ENCODE assay signal across 8 cellular contexts in the genomic region with DNA sequence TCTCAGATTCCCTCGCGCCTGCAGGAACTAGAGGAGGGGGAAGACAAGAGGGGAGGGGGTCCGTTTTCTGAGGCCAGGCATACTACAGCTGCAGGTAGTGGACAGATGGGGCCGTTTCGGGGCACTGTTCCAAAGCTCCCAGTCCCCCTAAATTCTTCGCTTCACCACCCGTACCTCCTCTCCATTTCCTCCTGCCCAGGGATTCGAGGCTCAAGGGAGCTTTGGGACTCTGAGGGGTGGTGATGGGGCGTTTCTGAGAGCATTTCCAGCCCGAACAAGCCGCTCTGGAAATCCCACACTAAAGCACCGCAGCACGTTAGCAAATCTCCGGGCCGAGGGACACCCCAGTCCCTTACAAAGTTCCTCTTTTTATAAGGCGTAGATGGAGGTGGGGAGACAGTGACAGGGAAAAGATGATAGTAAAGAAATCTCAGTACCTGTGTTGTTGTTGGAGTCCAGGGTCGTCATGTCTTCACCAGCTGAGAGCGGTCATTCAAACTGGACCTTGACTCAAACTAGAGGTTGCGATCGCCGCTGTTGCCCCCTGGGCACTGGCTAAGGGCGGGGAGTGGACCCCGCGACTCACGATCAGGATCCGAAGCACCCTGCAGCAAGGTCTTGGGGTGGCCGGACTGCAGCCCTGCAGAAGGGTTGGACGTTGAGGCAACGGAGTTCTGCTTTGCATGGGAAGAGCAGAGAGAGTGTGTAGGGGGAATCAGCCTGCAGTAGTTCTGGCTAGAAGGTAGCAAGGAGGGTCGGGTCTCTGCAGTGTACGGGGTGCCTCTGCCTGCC.
DNase-seq lines count a peak whose midpoint lies in the region; ATAC-seq and TF ChIP-seq lines count a peak whose summit lies in the region.

No MANE protein-coding gene starts in this region.

- H3K9ac ChIP-seq in Loucy (ENCODE audit: low read depth, low read length, poor library complexity, severe bottlenecking): peak overlapping the region; percentile 66

- no peaks in the 10 kb centered on the region for H3K27me3 Mint-ChIP-seq in memory B cell

- no peaks in the 10 kb centered on the region for H3F3A ChIP-seq in Loucy (ENCODE audit: low read depth)

- no peaks in the 10 kb centered on the region for H3K9me3 ChIP-seq in Loucy (ENCODE audit: insufficient read depth, low read depth, low read length)

- no peaks in the 10 kb centered on the region for H3K9me2 ChIP-seq in Loucy (replicated peaks; ENCODE audit: low read depth, low read length)

- H3K36me3 ChIP-seq in Loucy (ENCODE audit: insufficient read depth, low read length): no peaks in the 10 kb centered on the region; the same call in 1 of the 2 replicates

- H3K4me1 Mint-ChIP-seq in memory B cell: peaks cover 61% of the 10 kb centered on the region

- H3K79me2 ChIP-seq in Loucy (ENCODE audit: insufficient read depth, low read length): peaks cover 11% of the 10 kb centered on the region; the same call in 1 of the 2 replicates

- peaks cover 7% of the 10 kb centered on the region for H4K20me1 ChIP-seq in Loucy (ENCODE audit: insufficient read depth, low read length, poor library complexity, severe bottlenecking)

- TF ChIP-seq CTCF in Loucy (conservative IDR thresholded peaks at IDR 0.05; ENCODE audit: low read length) (no peak), cardiac fibroblast (IDR thresholded peaks at IDR 0.05; ENCODE audit: low read depth, low read length) (no peak)

- ATAC-seq in memory B cell (ENCODE audit: low read depth) (no peak), HG03565 (IDR thresholded peaks at IDR 0.05; ENCODE audit: unreplicated experiment) (no peak)

- H3K4me1 ChIP-seq in Loucy (ENCODE audit: insufficient read depth, low read length, poor library complexity, severe bottlenecking): peaks cover 66% of the 10 kb centered on the region

- H3K4me3 ChIP-seq in Loucy (ENCODE audit: low read length, poor library complexity, severe bottlenecking) (peak overlapping the region; percentile 80), cardiac fibroblast (replicated peaks in 1 of 2; ENCODE audit: low read depth in 2 of 2, low read length in 2 of 2) (peak overlapping the region; percentile 64 to 87)

- H3K9me3 Mint-ChIP-seq in memory B cell: no peaks in the 10 kb centered on the region

- H3K36me3 Mint-ChIP-seq in memory B cell: peaks cover 13% of the 10 kb centered on the region

- peak overlapping the region; percentile 96 for H3K27ac Mint-ChIP-seq in memory B cell

- H3K27me3 ChIP-seq in Loucy (ENCODE audit: insufficient read depth, low read length, poor library complexity, severe bottlenecking): no peaks in the 10 kb centered on the region

- DNase-seq in CD1c-positive myeloid dendritic cell (ENCODE audit: extremely low spot score) (peak; percentile 71), cardiac fibroblast (ENCODE audit: low read depth in 2 of 2) (no peak), memory B cell (ENCODE audit: low spot score in 2 of 2) (peak; percentile 19 to 29), NCI-H1436 treated with DMSO at 0.1 percent for 48 hours (lab: John Stamatoyannopoulos, UW) (no peak), NCI-H2081 (lab: John Stamatoyannopoulos, UW) (no peak), kidney glomerular epithelial cell (lab: John Stamatoyannopoulos, UW) (no peak)

- peak overlapping the region; percentile 95 for H3K4me3 Mint-ChIP-seq in memory B cell

- peak overlapping the region; percentile 96 for H3K4me2 ChIP-seq in Loucy (ENCODE audit: low read depth, low read length, poor library complexity, severe bottlenecking)

- peak overlapping the region; percentile 84 for H2AFZ ChIP-seq in Loucy (ENCODE audit: low read length)

Comparison
In these comparisons a context has a peak if more than half of its experiments do, and no peak if none do; other contexts are left out.
1. DNase-seq: peak in CD1c-positive myeloid dendritic cell (single experiment) and memory B cell (2 of 2); none in cardiac fibroblast (0 of 2), NCI-H1436 treated with DMSO at 0.1 percent for 48 hours (single experiment), NCI-H2081 (0 of 2) and kidney glomerular epithelial cell (single experiment).